Comparison of ENCODE assay signal across 19 cellular contexts in the genomic region with DNA sequence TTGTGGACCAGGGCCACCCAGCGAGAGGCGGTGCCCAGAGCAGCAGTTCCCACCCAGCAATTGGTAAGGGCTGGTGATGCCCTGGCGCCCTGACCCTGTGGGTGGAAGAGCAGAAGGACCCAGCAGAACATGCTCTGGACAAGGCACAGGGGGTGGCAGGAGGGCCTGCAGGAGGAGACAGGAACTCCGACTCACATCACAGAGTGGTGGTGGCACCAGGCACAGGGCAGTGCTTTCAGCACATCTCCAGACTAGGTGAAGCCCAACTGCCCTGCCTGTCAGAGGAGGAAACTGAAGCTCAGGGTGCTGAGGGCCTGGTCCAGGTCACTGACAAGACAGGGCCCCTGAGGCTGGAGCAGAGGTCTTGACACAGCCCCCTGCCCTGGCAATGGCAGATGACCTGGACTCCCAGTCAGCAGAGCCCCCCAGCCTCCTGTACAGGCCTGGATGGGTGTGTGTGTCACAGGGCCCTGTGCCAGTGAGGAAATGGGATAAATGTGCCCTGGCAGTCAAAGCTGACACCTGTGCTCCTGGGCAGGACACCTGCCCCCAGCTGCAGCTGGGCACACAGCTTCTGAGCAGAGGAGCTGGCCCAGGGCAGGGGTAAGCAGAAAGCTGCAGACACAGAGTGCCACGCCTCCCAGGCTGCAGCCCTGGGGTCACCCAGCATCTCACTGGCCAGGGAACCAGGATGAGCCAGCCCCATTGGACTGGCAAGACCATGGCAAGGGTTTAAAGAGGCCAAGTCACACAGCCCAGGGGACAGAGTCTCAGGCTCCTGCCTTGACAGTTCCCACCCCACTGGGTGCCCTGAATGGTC. TPM values are rescaled to one million over a fixed set of nuclear protein-coding genes. Genes with fewer than 3 reads are reported as not detected.
DNase-seq lines count a peak whose midpoint lies in the region; ATAC-seq and TF ChIP-seq lines count a peak whose summit lies in the region.
"Had no signal": no experiment of that assay in that cellular context is flagged by ENCODE, and none has a peak within 500 bp of the region (broad histone marks: within the 10 kb centered on the region; RNA-seq: fewer than 3 reads in every experiment).

No MANE protein-coding gene starts in this region.

- H3K36me3 Mint-ChIP-seq in endodermal cell (ENCODE audit: low read depth): peaks cover 10% of the 10 kb centered on the region

- H3K4me3 Mint-ChIP-seq in endodermal cell: no peak overlapping the region
- H3K4me3 Mint-ChIP-seq: stimulated activated naive CD8-positive, alpha-beta T cell treated with anti-CD3 and anti-CD28 coated beads, Interleukin-15, amount 100 ng/mL, for 72 hours had no signal

- H3K9ac ChIP-seq in endodermal cell (ENCODE audit: extremely low read depth, low read length, poor library complexity, severe bottlenecking): no peak overlapping the region

- H3K27me3 ChIP-seq in endodermal cell (ENCODE audit: control insufficient read depth, insufficient read depth, low read length, poor library complexity, severe bottlenecking): no peaks in the 10 kb centered on the region
- H3K27me3 ChIP-seq: BE2C, ovary, SJSA1 had no signal

- intact Hi-C loops in posterior vena cava (cut with DNase I): no loop called here

- no peaks in the 10 kb centered on the region for H3K36me3 ChIP-seq in endodermal cell (ENCODE audit: control insufficient read depth, insufficient read depth, low read length)
- H3K36me3 ChIP-seq: BE2C, ovary, SJSA1 had no signal

- no peak overlapping the region for H3K27ac Mint-ChIP-seq in endodermal cell

- no peak for TF ChIP-seq CTCF in endodermal cell (conservative IDR thresholded peaks at IDR 0.05)

- DNase-seq in stimulated activated CD4-positive, alpha-beta T cell treated with anti-CD3 and anti-CD28 coated beads, Interleukin-4, amount 100 ng/mL, for 24 hours: peak; percentile 2
- no peak for DNase-seq in stimulated activated CD4-positive, alpha-beta T cell treated with anti-CD3 and anti-CD28 coated beads, Interleukin-12 subunit alpha, Interleukin-12 subunit beta, amount 100 ng/mL, for 4 hours
- DNase-seq in endodermal cell: peak; percentile 32
- peak; percentile 73 for DNase-seq in posterior vena cava (ENCODE audit: low spot score)
- DNase-seq: activated CD4-positive, alpha-beta T cell treated with anti-CD3 and anti-CD28 coated beads for 48 hours; activated gamma-delta T cell; anterior cingulate cortex; BE2C; DMS153; erythroblast; KG1; NCI-H226; T-helper 9 cell had no signal

- no peak overlapping the region for H3K4me3 ChIP-seq in endodermal cell (ENCODE audit: low read length)
- H3K4me3 ChIP-seq: ovary, SJSA1 had no signal

- no peaks in the 10 kb centered on the region for H3K4me1 ChIP-seq in endodermal cell (ENCODE audit: control insufficient read depth, insufficient read depth, low read length)
- H3K4me1 ChIP-seq: BE2C, SJSA1 had no signal

- ATAC-seq in GM18511 (IDR thresholded peaks at IDR 0.05; ENCODE audit: unreplicated experiment): no peak
- no peak for ATAC-seq in HG02610 (IDR thresholded peaks at IDR 0.05; ENCODE audit: unreplicated experiment)
- no peak for ATAC-seq in HG03460 (IDR thresholded peaks at IDR 0.05; ENCODE audit: unreplicated experiment)
- ATAC-seq: stimulated activated naive CD8-positive, alpha-beta T cell treated with anti-CD3 and anti-CD28 coated beads, Interleukin-15, amount 100 ng/mL, for 72 hours had no signal

- H3K9me3 ChIP-seq in endodermal cell (ENCODE audit: control insufficient read depth, low read length): no peaks in the 10 kb centered on the region
- H3K9me3 ChIP-seq: BE2C, ovary, SJSA1 had no signal

- H3K9me3 Mint-ChIP-seq in endodermal cell: no peaks in the 10 kb centered on the region
- H3K9me3 Mint-ChIP-seq: stimulated activated naive CD8-positive, alpha-beta T cell treated with anti-CD3 and anti-CD28 coated beads, Interleukin-15, amount 100 ng/mL, for 72 hours had no signal

- H3K27ac ChIP-seq in endodermal cell (ENCODE audit: low read depth, low read length): no peak overlapping the region
- H3K27ac ChIP-seq: ovary, SJSA1 had no signal

- H3K4me1 Mint-ChIP-seq in endodermal cell: peaks cover 4% of the 10 kb centered on the region
- H3K4me1 Mint-ChIP-seq: stimulated activated naive CD8-positive, alpha-beta T cell treated with anti-CD3 and anti-CD28 coated beads, Interleukin-15, amount 100 ng/mL, for 72 hours had no signal

- no peaks in the 10 kb centered on the region for H3K27me3 Mint-ChIP-seq in endodermal cell (ENCODE audit: insufficient read depth)

- WGBS in endodermal cell (ENCODE audit: insufficient coverage in 1 of 2, insufficient read length in 1 of 2), 2 experiments: 92 to 100% methylated on average over 3 to 5 of the region's 5 CpGs

RNA-seq across cellular contexts. Expression of a gene that starts 11.4 kb away (rescaled TPM):
- total RNA-seq in endodermal cell: 10 to 100 TPM; 20.7 to 31.1 TPM
- polyA plus RNA-seq in endodermal cell (2013, experiment 1 of 2): 7.3 TPM
- polyA plus RNA-seq in endodermal cell (2013, experiment 2 of 2): 5.6 TPM
- total RNA-seq in posterior vena cava: 10 to 100 TPM; 10.6 to 15.5 TPM

RNA-seq across cellular contexts. Expression of a gene that starts 48.9 kb away (rescaled TPM):
- total RNA-seq in endodermal cell: under 1 TPM; 0.44 to 0.66 TPM
- 2.6 TPM for polyA plus RNA-seq in endodermal cell (2013, experiment 1 of 2)
- 1.6 TPM for polyA plus RNA-seq in endodermal cell (2013, experiment 2 of 2)
- not detected for total RNA-seq in posterior vena cava
- total RNA-seq: SJSA1 had no signal
